ENCODE assay signal across 1 cellular context in the genomic region with DNA sequence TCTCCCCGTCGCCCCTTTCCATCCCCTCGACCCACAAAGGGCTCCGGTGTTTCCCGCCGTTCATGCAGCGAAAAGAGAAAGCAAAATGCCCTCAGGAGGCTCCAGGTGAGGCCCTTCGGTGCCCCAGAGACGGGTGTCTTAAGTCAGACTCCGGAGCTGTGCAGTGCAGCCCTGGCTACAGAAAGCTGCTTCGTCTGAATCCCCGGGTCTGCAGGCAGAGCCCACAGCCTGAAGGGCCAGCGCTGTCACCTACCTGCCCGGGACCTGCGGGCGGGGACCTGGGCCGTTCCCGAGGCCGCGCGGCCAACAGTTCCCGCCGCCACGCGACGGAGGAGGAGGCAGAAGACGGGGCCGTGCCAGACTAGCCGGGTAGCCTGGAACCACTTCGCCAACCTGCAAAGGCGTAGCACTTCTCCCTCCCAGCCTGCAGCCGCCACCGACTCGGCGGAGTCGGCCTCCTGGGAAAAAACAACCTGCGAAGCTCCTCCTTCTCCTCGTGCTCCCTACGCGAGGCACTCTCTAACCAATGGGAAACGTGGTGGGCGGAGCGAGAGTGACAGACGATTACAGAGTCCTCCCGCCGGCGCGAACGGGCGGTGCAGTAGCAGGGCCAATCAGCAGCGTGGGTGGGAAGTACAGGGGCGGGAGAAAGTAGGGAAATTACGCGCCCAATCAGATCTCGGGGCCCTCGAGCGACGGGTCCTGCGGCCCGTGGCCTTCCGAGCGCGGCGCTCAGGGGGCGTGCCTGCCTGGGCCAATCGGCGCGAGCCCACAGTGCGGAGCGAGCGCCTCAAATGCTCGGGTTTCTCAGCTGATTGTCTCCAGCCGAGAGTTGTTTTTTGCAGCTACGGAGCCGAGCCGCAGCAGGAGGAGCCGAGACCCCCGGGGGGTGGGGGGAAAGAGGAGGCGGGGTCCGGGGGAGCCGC.
TF ChIP-seq lines count a peak whose summit lies in the region.

A gene with protein sequence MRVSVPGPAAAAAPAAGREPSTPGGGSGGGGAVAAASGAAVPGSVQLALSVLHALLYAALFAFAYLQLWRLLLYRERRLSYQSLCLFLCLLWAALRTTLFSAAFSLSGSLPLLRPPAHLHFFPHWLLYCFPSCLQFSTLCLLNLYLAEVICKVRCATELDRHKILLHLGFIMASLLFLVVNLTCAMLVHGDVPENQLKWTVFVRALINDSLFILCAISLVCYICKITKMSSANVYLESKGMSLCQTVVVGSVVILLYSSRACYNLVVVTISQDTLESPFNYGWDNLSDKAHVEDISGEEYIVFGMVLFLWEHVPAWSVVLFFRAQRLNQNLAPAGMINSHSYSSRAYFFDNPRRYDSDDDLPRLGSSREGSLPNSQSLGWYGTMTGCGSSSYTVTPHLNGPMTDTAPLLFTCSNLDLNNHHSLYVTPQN (plus strand): TSS at position 774 of the 926 bp plus-strand sequence. CDS start 312 bp downstream, outside the sequence.
A gene with protein sequence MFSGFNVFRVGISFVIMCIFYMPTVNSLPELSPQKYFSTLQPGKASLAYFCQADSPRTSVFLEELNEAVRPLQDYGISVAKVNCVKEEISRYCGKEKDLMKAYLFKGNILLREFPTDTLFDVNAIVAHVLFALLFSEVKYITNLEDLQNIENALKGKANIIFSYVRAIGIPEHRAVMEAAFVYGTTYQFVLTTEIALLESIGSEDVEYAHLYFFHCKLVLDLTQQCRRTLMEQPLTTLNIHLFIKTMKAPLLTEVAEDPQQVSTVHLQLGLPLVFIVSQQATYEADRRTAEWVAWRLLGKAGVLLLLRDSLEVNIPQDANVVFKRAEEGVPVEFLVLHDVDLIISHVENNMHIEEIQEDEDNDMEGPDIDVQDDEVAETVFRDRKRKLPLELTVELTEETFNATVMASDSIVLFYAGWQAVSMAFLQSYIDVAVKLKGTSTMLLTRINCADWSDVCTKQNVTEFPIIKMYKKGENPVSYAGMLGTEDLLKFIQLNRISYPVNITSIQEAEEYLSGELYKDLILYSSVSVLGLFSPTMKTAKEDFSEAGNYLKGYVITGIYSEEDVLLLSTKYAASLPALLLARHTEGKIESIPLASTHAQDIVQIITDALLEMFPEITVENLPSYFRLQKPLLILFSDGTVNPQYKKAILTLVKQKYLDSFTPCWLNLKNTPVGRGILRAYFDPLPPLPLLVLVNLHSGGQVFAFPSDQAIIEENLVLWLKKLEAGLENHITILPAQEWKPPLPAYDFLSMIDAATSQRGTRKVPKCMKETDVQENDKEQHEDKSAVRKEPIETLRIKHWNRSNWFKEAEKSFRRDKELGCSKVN (minus strand): TSS at position 443 of the 926 bp plus-strand sequence. CDS start 8,948 bp downstream, outside the sequence.

TF ChIP-seq in WTC11, 78 proteins besides CTCF, POLR2A, EP300 and RAD21 (continued from another document and continues in another):
- TF ChIP-seq, protein P1, sequence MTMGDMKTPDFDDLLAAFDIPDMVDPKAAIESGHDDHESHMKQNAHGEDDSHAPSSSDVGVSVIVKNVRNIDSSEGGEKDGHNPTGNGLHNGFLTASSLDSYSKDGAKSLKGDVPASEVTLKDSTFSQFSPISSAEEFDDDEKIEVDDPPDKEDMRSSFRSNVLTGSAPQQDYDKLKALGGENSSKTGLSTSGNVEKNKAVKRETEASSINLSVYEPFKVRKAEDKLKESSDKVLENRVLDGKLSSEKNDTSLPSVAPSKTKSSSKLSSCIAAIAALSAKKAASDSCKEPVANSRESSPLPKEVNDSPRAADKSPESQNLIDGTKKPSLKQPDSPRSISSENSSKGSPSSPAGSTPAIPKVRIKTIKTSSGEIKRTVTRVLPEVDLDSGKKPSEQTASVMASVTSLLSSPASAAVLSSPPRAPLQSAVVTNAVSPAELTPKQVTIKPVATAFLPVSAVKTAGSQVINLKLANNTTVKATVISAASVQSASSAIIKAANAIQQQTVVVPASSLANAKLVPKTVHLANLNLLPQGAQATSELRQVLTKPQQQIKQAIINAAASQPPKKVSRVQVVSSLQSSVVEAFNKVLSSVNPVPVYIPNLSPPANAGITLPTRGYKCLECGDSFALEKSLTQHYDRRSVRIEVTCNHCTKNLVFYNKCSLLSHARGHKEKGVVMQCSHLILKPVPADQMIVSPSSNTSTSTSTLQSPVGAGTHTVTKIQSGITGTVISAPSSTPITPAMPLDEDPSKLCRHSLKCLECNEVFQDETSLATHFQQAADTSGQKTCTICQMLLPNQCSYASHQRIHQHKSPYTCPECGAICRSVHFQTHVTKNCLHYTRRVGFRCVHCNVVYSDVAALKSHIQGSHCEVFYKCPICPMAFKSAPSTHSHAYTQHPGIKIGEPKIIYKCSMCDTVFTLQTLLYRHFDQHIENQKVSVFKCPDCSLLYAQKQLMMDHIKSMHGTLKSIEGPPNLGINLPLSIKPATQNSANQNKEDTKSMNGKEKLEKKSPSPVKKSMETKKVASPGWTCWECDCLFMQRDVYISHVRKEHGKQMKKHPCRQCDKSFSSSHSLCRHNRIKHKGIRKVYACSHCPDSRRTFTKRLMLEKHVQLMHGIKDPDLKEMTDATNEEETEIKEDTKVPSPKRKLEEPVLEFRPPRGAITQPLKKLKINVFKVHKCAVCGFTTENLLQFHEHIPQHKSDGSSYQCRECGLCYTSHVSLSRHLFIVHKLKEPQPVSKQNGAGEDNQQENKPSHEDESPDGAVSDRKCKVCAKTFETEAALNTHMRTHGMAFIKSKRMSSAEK (CRISPR knock-in tag; IDR thresholded peaks at IDR 0.05; ENCODE audit: borderline replicate concordance): no peak
- 0 out of 2 replicates have a peak, but pooled peaks have one; percentile 31 for TF ChIP-seq ZNF317 (CRISPR knock-in tag; IDR thresholded peaks at IDR 0.05; ENCODE audit: borderline replicate concordance, low read depth)
- TF ChIP-seq, protein P2, sequence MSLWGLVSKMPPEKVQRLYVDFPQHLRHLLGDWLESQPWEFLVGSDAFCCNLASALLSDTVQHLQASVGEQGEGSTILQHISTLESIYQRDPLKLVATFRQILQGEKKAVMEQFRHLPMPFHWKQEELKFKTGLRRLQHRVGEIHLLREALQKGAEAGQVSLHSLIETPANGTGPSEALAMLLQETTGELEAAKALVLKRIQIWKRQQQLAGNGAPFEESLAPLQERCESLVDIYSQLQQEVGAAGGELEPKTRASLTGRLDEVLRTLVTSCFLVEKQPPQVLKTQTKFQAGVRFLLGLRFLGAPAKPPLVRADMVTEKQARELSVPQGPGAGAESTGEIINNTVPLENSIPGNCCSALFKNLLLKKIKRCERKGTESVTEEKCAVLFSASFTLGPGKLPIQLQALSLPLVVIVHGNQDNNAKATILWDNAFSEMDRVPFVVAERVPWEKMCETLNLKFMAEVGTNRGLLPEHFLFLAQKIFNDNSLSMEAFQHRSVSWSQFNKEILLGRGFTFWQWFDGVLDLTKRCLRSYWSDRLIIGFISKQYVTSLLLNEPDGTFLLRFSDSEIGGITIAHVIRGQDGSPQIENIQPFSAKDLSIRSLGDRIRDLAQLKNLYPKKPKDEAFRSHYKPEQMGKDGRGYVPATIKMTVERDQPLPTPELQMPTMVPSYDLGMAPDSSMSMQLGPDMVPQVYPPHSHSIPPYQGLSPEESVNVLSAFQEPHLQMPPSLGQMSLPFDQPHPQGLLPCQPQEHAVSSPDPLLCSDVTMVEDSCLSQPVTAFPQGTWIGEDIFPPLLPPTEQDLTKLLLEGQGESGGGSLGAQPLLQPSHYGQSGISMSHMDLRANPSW (CRISPR knock-in tag; conservative IDR thresholded peaks at IDR 0.05; ENCODE audit: low read depth): no peak
- TF ChIP-seq ZNF219 (CRISPR knock-in tag; IDR thresholded peaks at IDR 0.05; ENCODE audit: borderline replicate concordance): no peak
- no peak for TF ChIP-seq GRHL2 (CRISPR knock-in tag; IDR thresholded peaks at IDR 0.05; ENCODE audit: insufficient replicate concordance, severe bottlenecking)
- TF ChIP-seq CREB1 (CRISPR knock-in tag; IDR thresholded peaks at IDR 0.05): 0 out of 2 replicates have a peak, but pooled peaks have one; percentile 62
- TF ChIP-seq, protein P3, sequence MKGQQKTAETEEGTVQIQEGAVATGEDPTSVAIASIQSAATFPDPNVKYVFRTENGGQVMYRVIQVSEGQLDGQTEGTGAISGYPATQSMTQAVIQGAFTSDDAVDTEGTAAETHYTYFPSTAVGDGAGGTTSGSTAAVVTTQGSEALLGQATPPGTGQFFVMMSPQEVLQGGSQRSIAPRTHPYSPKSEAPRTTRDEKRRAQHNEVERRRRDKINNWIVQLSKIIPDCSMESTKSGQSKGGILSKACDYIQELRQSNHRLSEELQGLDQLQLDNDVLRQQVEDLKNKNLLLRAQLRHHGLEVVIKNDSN (CRISPR knock-in tag; IDR thresholded peaks at IDR 0.05): peak; percentile 65; the same call in 1 of the 2 replicates
- no peak for TF ChIP-seq NFATC4 (CRISPR knock-in tag; IDR thresholded peaks at IDR 0.05)
- TF ChIP-seq CBFB (CRISPR knock-in tag; IDR thresholded peaks at IDR 0.05; ENCODE audit: low read depth): 0 out of 2 replicates have a peak, but pooled peaks have one; percentile 39
- no peak for TF ChIP-seq SOX15 (CRISPR knock-in tag; IDR thresholded peaks at IDR 0.05)
- TF ChIP-seq ZNF423 (CRISPR knock-in tag; IDR thresholded peaks at IDR 0.05): no peak
- TF ChIP-seq, protein P4, sequence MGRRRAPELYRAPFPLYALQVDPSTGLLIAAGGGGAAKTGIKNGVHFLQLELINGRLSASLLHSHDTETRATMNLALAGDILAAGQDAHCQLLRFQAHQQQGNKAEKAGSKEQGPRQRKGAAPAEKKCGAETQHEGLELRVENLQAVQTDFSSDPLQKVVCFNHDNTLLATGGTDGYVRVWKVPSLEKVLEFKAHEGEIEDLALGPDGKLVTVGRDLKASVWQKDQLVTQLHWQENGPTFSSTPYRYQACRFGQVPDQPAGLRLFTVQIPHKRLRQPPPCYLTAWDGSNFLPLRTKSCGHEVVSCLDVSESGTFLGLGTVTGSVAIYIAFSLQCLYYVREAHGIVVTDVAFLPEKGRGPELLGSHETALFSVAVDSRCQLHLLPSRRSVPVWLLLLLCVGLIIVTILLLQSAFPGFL (CRISPR knock-in tag; IDR thresholded peaks at IDR 0.05; ENCODE audit: borderline replicate concordance): no peak
- TF ChIP-seq, protein P5, sequence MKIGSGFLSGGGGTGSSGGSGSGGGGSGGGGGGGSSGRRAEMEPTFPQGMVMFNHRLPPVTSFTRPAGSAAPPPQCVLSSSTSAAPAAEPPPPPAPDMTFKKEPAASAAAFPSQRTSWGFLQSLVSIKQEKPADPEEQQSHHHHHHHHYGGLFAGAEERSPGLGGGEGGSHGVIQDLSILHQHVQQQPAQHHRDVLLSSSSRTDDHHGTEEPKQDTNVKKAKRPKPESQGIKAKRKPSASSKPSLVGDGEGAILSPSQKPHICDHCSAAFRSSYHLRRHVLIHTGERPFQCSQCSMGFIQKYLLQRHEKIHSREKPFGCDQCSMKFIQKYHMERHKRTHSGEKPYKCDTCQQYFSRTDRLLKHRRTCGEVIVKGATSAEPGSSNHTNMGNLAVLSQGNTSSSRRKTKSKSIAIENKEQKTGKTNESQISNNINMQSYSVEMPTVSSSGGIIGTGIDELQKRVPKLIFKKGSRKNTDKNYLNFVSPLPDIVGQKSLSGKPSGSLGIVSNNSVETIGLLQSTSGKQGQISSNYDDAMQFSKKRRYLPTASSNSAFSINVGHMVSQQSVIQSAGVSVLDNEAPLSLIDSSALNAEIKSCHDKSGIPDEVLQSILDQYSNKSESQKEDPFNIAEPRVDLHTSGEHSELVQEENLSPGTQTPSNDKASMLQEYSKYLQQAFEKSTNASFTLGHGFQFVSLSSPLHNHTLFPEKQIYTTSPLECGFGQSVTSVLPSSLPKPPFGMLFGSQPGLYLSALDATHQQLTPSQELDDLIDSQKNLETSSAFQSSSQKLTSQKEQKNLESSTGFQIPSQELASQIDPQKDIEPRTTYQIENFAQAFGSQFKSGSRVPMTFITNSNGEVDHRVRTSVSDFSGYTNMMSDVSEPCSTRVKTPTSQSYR (CRISPR knock-in tag; IDR thresholded peaks at IDR 0.05): no peak
- TF ChIP-seq ATF1 (CRISPR knock-in tag; IDR thresholded peaks at IDR 0.05): no peak
- TF ChIP-seq TCF7 (CRISPR knock-in tag; IDR thresholded peaks at IDR 0.05; ENCODE audit: low read depth): no peak
- TF ChIP-seq, protein P6, sequence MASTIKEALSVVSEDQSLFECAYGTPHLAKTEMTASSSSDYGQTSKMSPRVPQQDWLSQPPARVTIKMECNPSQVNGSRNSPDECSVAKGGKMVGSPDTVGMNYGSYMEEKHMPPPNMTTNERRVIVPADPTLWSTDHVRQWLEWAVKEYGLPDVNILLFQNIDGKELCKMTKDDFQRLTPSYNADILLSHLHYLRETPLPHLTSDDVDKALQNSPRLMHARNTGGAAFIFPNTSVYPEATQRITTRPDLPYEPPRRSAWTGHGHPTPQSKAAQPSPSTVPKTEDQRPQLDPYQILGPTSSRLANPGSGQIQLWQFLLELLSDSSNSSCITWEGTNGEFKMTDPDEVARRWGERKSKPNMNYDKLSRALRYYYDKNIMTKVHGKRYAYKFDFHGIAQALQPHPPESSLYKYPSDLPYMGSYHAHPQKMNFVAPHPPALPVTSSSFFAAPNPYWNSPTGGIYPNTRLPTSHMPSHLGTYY (CRISPR knock-in tag; IDR thresholded peaks at IDR 0.05): no peak
- TF ChIP-seq NFYB (CRISPR knock-in tag; conservative IDR thresholded peaks at IDR 0.05; ENCODE audit: low read depth): peak; percentile 95
- TF ChIP-seq, protein P7, sequence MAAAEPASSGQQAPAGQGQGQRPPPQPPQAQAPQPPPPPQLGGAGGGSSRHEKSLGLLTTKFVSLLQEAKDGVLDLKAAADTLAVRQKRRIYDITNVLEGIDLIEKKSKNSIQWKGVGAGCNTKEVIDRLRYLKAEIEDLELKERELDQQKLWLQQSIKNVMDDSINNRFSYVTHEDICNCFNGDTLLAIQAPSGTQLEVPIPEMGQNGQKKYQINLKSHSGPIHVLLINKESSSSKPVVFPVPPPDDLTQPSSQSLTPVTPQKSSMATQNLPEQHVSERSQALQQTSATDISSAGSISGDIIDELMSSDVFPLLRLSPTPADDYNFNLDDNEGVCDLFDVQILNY (CRISPR knock-in tag; IDR thresholded peaks at IDR 0.05): no peak; the same call in 1 of the 2 replicates
- TF ChIP-seq, protein P8, sequence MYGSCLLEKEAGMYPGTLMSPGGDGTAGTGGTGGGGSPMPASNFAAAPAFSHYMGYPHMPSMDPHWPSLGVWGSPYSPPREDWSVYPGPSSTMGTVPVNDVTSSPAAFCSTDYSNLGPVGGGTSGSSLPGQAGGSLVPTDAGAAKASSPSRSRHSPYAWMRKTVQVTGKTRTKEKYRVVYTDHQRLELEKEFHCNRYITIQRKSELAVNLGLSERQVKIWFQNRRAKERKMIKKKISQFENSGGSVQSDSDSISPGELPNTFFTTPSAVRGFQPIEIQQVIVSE (CRISPR knock-in tag; IDR thresholded peaks at IDR 0.05; ENCODE audit: borderline replicate concordance): no peak
- TF ChIP-seq, protein P9, sequence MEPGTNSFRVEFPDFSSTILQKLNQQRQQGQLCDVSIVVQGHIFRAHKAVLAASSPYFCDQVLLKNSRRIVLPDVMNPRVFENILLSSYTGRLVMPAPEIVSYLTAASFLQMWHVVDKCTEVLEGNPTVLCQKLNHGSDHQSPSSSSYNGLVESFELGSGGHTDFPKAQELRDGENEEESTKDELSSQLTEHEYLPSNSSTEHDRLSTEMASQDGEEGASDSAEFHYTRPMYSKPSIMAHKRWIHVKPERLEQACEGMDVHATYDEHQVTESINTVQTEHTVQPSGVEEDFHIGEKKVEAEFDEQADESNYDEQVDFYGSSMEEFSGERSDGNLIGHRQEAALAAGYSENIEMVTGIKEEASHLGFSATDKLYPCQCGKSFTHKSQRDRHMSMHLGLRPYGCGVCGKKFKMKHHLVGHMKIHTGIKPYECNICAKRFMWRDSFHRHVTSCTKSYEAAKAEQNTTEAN (CRISPR knock-in tag; IDR thresholded peaks at IDR 0.05): no peak; the same call in 1 of the 2 replicates
- TF ChIP-seq NR2C2 (CRISPR knock-in tag; IDR thresholded peaks at IDR 0.05): no peak
- no peak for TF ChIP-seq ZNF671 (CRISPR knock-in tag; IDR thresholded peaks at IDR 0.05)
- no peak for TF ChIP-seq EMX1 (CRISPR knock-in tag; IDR thresholded peaks at IDR 0.05)
- TF ChIP-seq ZNF232 (CRISPR knock-in tag; IDR thresholded peaks at IDR 0.05): peak; percentile 78; the same call in 1 of the 2 replicates
